In genomic region chr15:98077186-98077585, GRCh38 we compare ENCODE assay signal across 2 cellular contexts.
TF ChIP-seq lines count a peak whose summit lies in the region.

No MANE protein-coding gene starts in this region.

TF ChIP-seq in GM23338, 12 proteins besides CTCF, POLR2A, EP300 and RAD21:
- no peak for TF ChIP-seq STAT1 (IDR thresholded peaks at IDR 0.05; ENCODE audit: unreplicated experiment)
- TF ChIP-seq JUNB (IDR thresholded peaks at IDR 0.05; ENCODE audit: unreplicated experiment) = no peak
- no peak for TF ChIP-seq ZNF114 (CRISPR knock-in tag; IDR thresholded peaks at IDR 0.05)
- no peak for TF ChIP-seq ETS1 (IDR thresholded peaks at IDR 0.05)
- TF ChIP-seq EZH2 (IDR thresholded peaks at IDR 0.05; ENCODE audit: low read depth, unreplicated experiment) = no peak
- TF ChIP-seq NANOG (IDR thresholded peaks at IDR 0.05; ENCODE audit: borderline replicate concordance) = no peak
- TF ChIP-seq ZNF462 (CRISPR knock-in tag; IDR thresholded peaks at IDR 0.05) = no peak
- no peak for TF ChIP-seq EZH2phosphoT487 (IDR thresholded peaks at IDR 0.05; ENCODE audit: unreplicated experiment)
- TF ChIP-seq CREB1 (CRISPR knock-in tag; IDR thresholded peaks at IDR 0.05; ENCODE audit: low read depth) = no peak
- no peak for TF ChIP-seq ZNF331 (CRISPR knock-in tag; IDR thresholded peaks at IDR 0.05; ENCODE audit: low read depth)
- TF ChIP-seq REST (IDR thresholded peaks at IDR 0.05; ENCODE audit: unreplicated experiment) = no peak
- TF ChIP-seq POLR2AphosphoS5 (IDR thresholded peaks at IDR 0.05; ENCODE audit: low read depth) = no peak

TF ChIP-seq in H1, 55 proteins besides CTCF, POLR2A, EP300 and RAD21:
- TF ChIP-seq E2F6 (IDR thresholded peaks at IDR 0.05) (no peak), KDM4A (IDR thresholded peaks at IDR 0.05; ENCODE audit: low read depth, low read length, severe bottlenecking) (no peak), RNF2 (IDR thresholded peaks at IDR 0.05; ENCODE audit: borderline replicate concordance, low read depth, low read length, missing control alignments, poor library complexity, severe bottlenecking) (no peak), ATF3 (IDR thresholded peaks at IDR 0.05; ENCODE audit: insufficient read depth, low read depth, low read length) (no peak), PHF8 (conservative IDR thresholded peaks at IDR 0.05; ENCODE audit: low read depth, low read length) (no peak), BCL11A (IDR thresholded peaks at IDR 0.05; ENCODE audit: low read depth in 2 of 2, low read length in 2 of 2) (no peak), SP2 (IDR thresholded peaks at IDR 0.05; ENCODE audit: low read length) (no peak), BACH1 (IDR thresholded peaks at IDR 0.05; ENCODE audit: low read length) (no peak), RFX5 (IDR thresholded peaks at IDR 0.05; ENCODE audit: borderline replicate concordance, low read depth, low read length) (no peak), KDM1A (IDR thresholded peaks at IDR 0.05; ENCODE audit: borderline replicate concordance, low read length) (no peak), YY1 (IDR thresholded peaks at IDR 0.05; ENCODE audit: low read depth, low read length) (no peak), RXRA (IDR thresholded peaks at IDR 0.05; ENCODE audit: insufficient read depth, low read depth, low read length) (no peak), USF2 (IDR thresholded peaks at IDR 0.05; ENCODE audit: low read length) (no peak), ASH2L (IDR thresholded peaks at IDR 0.05; ENCODE audit: low read length) (no peak), TBP (IDR thresholded peaks at IDR 0.05; ENCODE audit: low read depth, low read length) (no peak), NRF1 (IDR thresholded peaks at IDR 0.05; ENCODE audit: low read depth, low read length) (no peak)
TF ChIP-seq in H1: peak in this region for 0.
